In the genomic region with DNA sequence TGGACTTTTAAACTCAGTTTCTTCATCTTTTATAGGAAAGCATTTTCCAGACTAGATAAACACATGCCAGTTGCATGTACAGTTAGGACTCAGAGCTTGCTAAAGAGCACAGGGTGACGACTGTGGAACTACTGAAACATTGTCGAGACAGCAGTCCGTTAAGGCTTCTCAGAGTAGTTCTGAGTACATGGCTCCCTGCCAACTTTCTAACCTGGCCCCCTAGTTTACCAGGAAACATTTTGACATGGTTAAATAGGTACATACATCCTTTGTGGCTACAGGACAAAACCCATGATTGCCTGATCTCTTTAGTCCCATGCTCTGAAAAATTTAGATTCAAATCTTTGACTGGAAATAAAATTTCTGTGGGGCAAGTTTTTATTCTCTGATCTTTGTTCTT, we compare ENCODE assay signal across 33 cellular contexts.
"Had no signal": no experiment of that assay in that cellular context is flagged by ENCODE, and none has a peak within 500 bp of the region (broad histone marks: within the 10 kb centered on the region; RNA-seq: fewer than 3 reads in every experiment).

No MANE protein-coding gene starts in this region.

- H3K36me3 ChIP-seq: brain microvascular endothelial cell had no signal

- H3K27me3 Mint-ChIP-seq: activated CD4-positive, alpha-beta memory T cell treated with anti-CD3 and anti-CD28 coated beads for 36 hours; activated CD8-positive, alpha-beta memory T cell treated with anti-CD3 and anti-CD28 coated beads, Interleukin-2, amount 10 ng/mL, durations not matched to agents 7 days and 5 days; activated T-helper 17 cell treated with anti-CD3 and anti-CD28 coated beads, Interleukin-2, amount 50 U/mL, for 72 hours had no signal

- H3K4me3 Mint-ChIP-seq: activated B cell treated with CpG ODN at 0.5 μM for 24 hours; activated CD4-positive, alpha-beta memory T cell treated with anti-CD3 and anti-CD28 coated beads for 36 hours; activated CD8-positive, alpha-beta memory T cell treated with anti-CD3 and anti-CD28 coated beads, Interleukin-2, amount 10 ng/mL, durations not matched to agents 7 days and 5 days; activated naive CD8-positive, alpha-beta T cell treated with anti-CD3 and anti-CD28 coated beads for 36 hours; activated T-helper 17 cell treated with anti-CD3 and anti-CD28 coated beads, Interleukin-2, amount 50 U/mL, for 72 hours had no signal

- ATAC-seq: activated CD8-positive, alpha-beta memory T cell treated with anti-CD3 and anti-CD28 coated beads, Interleukin-2, amount 10 ng/mL, durations not matched to agents 7 days and 5 days; activated T-helper 17 cell treated with anti-CD3 and anti-CD28 coated beads, Interleukin-2, amount 50 U/mL, for 72 hours had no signal

- H3K27ac ChIP-seq: brain microvascular endothelial cell, VCaP had no signal

- H3K4me1 Mint-ChIP-seq: activated CD8-positive, alpha-beta memory T cell treated with anti-CD3 and anti-CD28 coated beads, Interleukin-2, amount 10 ng/mL, durations not matched to agents 7 days and 5 days had no signal

- H3K27ac Mint-ChIP-seq: activated B cell treated with CpG ODN at 0.5 μM for 24 hours; activated CD4-positive, alpha-beta memory T cell treated with anti-CD3 and anti-CD28 coated beads for 36 hours; activated CD8-positive, alpha-beta memory T cell treated with anti-CD3 and anti-CD28 coated beads, Interleukin-2, amount 10 ng/mL, durations not matched to agents 7 days and 5 days; activated naive CD8-positive, alpha-beta T cell treated with anti-CD3 and anti-CD28 coated beads for 36 hours; activated T-helper 17 cell treated with anti-CD3 and anti-CD28 coated beads, Interleukin-2, amount 50 U/mL, for 72 hours had no signal

- H3K9me3 Mint-ChIP-seq: activated B cell treated with CpG ODN at 0.5 μM for 24 hours; activated CD4-positive, alpha-beta memory T cell treated with anti-CD3 and anti-CD28 coated beads for 36 hours; activated naive CD8-positive, alpha-beta T cell treated with anti-CD3 and anti-CD28 coated beads for 36 hours; activated T-helper 17 cell treated with anti-CD3 and anti-CD28 coated beads, Interleukin-2, amount 50 U/mL, for 72 hours had no signal

- H3K36me3 Mint-ChIP-seq: activated CD4-positive, alpha-beta memory T cell treated with anti-CD3 and anti-CD28 coated beads for 36 hours; activated CD8-positive, alpha-beta memory T cell treated with anti-CD3 and anti-CD28 coated beads, Interleukin-2, amount 10 ng/mL, durations not matched to agents 7 days and 5 days; activated naive CD8-positive, alpha-beta T cell treated with anti-CD3 and anti-CD28 coated beads for 36 hours had no signal

- DNase-seq: activated B cell treated with CpG ODN at 0.5 μM for 24 hours; activated CD4-positive, alpha-beta memory T cell treated with anti-CD3 and anti-CD28 coated beads for 36 hours; activated CD4-positive, alpha-beta T cell treated with anti-CD3 and anti-CD28 coated beads for 4 hours; activated CD4-positive, alpha-beta T cell treated with anti-CD3 and anti-CD28 coated beads, Interleukin-2, amount 50 U/mL, for 1 hour; activated CD4-positive, CD25-positive, alpha-beta regulatory T cell treated with anti-CD3 and anti-CD28 coated beads, Interleukin-2, amount 50 U/mL, for 72 hours; activated CD8-positive, alpha-beta memory T cell treated with anti-CD3 and anti-CD28 coated beads, Interleukin-2, amount 10 ng/mL, durations not matched to agents 7 days and 5 days; activated CD8-positive, alpha-beta memory T cell treated with anti-CD3 and anti-CD28 coated beads, Interleukin-2, amount 50 U/mL, for 48 hours; activated effector memory CD4-positive, alpha-beta T cell treated with anti-CD3 and anti-CD28 coated beads, Interleukin-2, amount 50 U/mL, for 16 hours; activated naive CD4-positive, alpha-beta T cell; activated naive CD4-positive, alpha-beta T cell treated with anti-CD3 and anti-CD28 coated beads, Interleukin-2, amount 50 U/mL, for 16 hours; activated naive CD8-positive, alpha-beta T cell treated with anti-CD3 and anti-CD28 coated beads for 36 hours; activated T-cell treated with anti-CD3 and anti-CD28 coated beads, Interleukin-2, amount 50 U/mL, for 48 hours; amniotic stem cell; aorta; brain microvascular endothelial cell; central memory CD4-positive, alpha-beta T cell; NCI-H1092; NCI-H1436 treated with DMSO at 0.1 percent for 48 hours; NCI-H1694 treated with DMSO at 0.1 percent for 48 hours; NCI-H2029; NCI-H2171 treated with DMSO at 0.1 percent for 48 hours; NCI-H2227 treated with DMSO at 0.1 percent for 48 hours; NCI-H446; NCI-H510A treated with DMSO at 0.1 percent for 48 hours; NCI-H526 treated with DMSO at 0.1 percent for 48 hours; NCI-H82; OCI-M1; Right ventricle myocardium superior; SW 1271; T-helper 2 cell; T-helper 9 cell had no signal
